ENCODE assay signal across 2 cellular contexts in the genomic region with DNA sequence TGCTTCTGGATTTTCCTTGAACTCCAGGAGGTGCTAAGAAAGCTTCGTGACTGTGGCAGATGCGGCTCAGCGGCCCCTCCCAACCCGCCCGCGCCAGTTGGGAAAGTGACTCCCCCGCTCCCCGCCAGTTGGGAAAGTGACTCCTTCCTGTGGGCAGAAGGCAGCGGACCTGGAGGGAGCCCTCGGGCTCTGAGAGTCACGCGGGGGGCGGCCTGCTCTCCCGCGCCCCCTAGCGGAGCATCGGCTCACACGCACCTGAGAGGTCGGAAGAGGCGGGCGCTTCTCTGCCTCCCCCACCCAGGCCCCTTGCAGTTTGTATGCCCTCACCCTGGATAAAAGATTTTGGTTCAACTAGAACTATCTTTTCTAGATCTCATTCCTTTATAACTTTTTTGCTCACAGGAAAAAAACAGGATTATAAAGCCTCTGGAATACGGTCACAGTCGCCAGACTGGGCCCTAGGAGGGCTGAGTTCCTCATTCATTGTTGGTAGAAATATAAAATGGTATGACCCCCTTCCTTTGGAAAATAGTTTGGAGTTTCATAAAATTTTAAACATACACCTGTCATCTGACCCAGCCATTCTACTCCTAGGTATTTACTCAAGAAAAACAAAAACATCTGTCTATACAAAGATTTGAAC.
TF ChIP-seq lines count a peak whose summit lies in the region.

No MANE protein-coding gene starts in this region.

TF ChIP-seq in A549, 52 proteins besides CTCF, POLR2A, EP300 and RAD21 (continued from another document):
- TF ChIP-seq, protein P1, sequence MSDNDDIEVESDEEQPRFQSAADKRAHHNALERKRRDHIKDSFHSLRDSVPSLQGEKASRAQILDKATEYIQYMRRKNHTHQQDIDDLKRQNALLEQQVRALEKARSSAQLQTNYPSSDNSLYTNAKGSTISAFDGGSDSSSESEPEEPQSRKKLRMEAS (IDR thresholded peaks at IDR 0.05), result peak; percentile 55; the same call in 1 of the 2 replicates
- no peak for TF ChIP-seq NR3C1 (IDR thresholded peaks at IDR 0.05)
TF ChIP-seq in A549: peak in this region for 3.

TF ChIP-seq in HCT116, 20 proteins besides CTCF, POLR2A, EP300 and RAD21 (continued from another document):
- TF ChIP-seq, protein P2, sequence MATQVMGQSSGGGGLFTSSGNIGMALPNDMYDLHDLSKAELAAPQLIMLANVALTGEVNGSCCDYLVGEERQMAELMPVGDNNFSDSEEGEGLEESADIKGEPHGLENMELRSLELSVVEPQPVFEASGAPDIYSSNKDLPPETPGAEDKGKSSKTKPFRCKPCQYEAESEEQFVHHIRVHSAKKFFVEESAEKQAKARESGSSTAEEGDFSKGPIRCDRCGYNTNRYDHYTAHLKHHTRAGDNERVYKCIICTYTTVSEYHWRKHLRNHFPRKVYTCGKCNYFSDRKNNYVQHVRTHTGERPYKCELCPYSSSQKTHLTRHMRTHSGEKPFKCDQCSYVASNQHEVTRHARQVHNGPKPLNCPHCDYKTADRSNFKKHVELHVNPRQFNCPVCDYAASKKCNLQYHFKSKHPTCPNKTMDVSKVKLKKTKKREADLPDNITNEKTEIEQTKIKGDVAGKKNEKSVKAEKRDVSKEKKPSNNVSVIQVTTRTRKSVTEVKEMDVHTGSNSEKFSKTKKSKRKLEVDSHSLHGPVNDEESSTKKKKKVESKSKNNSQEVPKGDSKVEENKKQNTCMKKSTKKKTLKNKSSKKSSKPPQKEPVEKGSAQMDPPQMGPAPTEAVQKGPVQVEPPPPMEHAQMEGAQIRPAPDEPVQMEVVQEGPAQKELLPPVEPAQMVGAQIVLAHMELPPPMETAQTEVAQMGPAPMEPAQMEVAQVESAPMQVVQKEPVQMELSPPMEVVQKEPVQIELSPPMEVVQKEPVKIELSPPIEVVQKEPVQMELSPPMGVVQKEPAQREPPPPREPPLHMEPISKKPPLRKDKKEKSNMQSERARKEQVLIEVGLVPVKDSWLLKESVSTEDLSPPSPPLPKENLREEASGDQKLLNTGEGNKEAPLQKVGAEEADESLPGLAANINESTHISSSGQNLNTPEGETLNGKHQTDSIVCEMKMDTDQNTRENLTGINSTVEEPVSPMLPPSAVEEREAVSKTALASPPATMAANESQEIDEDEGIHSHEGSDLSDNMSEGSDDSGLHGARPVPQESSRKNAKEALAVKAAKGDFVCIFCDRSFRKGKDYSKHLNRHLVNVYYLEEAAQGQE (IDR thresholded peaks at IDR 0.05; ENCODE audit: low read depth), result no peak
TF ChIP-seq in HCT116: peak in this region for 2.
